1 cellular context compared by ENCODE assay signal in the genomic region with DNA sequence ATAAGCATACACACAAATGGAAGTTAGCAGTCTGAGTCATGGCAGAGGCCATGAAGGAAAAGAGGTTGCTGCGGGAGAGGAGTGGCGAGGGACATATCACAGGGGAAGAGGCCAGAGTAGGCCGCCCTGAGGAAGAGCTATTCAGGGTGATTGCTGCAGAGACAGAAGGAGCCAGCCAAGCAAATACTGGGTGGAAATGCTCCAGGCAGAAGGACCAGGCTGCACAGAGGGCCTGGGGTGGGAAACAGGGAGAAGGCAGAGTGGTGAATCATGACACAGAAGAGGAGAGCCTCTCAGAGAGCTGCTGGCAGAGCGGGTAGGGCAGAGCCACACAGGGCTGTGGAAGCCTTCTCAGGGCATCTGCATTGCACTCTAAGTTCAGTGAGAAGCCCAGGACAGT.
TF ChIP-seq lines count a peak whose summit lies in the region.

No MANE protein-coding gene starts in this region.

TF ChIP-seq in WTC11, 78 proteins besides CTCF, POLR2A, EP300 and RAD21:
- TF ChIP-seq, protein P1, sequence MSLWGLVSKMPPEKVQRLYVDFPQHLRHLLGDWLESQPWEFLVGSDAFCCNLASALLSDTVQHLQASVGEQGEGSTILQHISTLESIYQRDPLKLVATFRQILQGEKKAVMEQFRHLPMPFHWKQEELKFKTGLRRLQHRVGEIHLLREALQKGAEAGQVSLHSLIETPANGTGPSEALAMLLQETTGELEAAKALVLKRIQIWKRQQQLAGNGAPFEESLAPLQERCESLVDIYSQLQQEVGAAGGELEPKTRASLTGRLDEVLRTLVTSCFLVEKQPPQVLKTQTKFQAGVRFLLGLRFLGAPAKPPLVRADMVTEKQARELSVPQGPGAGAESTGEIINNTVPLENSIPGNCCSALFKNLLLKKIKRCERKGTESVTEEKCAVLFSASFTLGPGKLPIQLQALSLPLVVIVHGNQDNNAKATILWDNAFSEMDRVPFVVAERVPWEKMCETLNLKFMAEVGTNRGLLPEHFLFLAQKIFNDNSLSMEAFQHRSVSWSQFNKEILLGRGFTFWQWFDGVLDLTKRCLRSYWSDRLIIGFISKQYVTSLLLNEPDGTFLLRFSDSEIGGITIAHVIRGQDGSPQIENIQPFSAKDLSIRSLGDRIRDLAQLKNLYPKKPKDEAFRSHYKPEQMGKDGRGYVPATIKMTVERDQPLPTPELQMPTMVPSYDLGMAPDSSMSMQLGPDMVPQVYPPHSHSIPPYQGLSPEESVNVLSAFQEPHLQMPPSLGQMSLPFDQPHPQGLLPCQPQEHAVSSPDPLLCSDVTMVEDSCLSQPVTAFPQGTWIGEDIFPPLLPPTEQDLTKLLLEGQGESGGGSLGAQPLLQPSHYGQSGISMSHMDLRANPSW (CRISPR knock-in tag; conservative IDR thresholded peaks at IDR 0.05; ENCODE audit: low read depth): no peak
- TF ChIP-seq SMAD4 (CRISPR knock-in tag; IDR thresholded peaks at IDR 0.05) (no peak), TEAD4 (CRISPR knock-in tag; IDR thresholded peaks at IDR 0.05) (no peak), ELF4 (CRISPR knock-in tag; IDR thresholded peaks at IDR 0.05; ENCODE audit: low read depth) (no peak), GTF2I (CRISPR knock-in tag; conservative IDR thresholded peaks at IDR 0.05) (no peak), ZNF232 (CRISPR knock-in tag; IDR thresholded peaks at IDR 0.05) (no peak), KAT7 (CRISPR knock-in tag; IDR thresholded peaks at IDR 0.05; ENCODE audit: borderline replicate concordance) (no peak), ZNF263 (CRISPR knock-in tag; IDR thresholded peaks at IDR 0.05; ENCODE audit: low read depth) (no peak), SOX15 (CRISPR knock-in tag; IDR thresholded peaks at IDR 0.05) (no peak), CREB1 (CRISPR knock-in tag; IDR thresholded peaks at IDR 0.05) (no peak), ETV6 (CRISPR knock-in tag; IDR thresholded peaks at IDR 0.05) (no peak), FOXJ3 (CRISPR knock-in tag; IDR thresholded peaks at IDR 0.05; ENCODE audit: borderline replicate concordance) (no peak), ESRRA (CRISPR knock-in tag; IDR thresholded peaks at IDR 0.05; ENCODE audit: borderline replicate concordance) (no peak), MYBL2 (CRISPR knock-in tag; IDR thresholded peaks at IDR 0.05) (no peak)
- TF ChIP-seq, protein P2, sequence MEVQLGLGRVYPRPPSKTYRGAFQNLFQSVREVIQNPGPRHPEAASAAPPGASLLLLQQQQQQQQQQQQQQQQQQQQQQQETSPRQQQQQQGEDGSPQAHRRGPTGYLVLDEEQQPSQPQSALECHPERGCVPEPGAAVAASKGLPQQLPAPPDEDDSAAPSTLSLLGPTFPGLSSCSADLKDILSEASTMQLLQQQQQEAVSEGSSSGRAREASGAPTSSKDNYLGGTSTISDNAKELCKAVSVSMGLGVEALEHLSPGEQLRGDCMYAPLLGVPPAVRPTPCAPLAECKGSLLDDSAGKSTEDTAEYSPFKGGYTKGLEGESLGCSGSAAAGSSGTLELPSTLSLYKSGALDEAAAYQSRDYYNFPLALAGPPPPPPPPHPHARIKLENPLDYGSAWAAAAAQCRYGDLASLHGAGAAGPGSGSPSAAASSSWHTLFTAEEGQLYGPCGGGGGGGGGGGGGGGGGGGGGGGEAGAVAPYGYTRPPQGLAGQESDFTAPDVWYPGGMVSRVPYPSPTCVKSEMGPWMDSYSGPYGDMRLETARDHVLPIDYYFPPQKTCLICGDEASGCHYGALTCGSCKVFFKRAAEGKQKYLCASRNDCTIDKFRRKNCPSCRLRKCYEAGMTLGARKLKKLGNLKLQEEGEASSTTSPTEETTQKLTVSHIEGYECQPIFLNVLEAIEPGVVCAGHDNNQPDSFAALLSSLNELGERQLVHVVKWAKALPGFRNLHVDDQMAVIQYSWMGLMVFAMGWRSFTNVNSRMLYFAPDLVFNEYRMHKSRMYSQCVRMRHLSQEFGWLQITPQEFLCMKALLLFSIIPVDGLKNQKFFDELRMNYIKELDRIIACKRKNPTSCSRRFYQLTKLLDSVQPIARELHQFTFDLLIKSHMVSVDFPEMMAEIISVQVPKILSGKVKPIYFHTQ (CRISPR knock-in tag; IDR thresholded peaks at IDR 0.05): no peak
- TF ChIP-seq, protein P3, sequence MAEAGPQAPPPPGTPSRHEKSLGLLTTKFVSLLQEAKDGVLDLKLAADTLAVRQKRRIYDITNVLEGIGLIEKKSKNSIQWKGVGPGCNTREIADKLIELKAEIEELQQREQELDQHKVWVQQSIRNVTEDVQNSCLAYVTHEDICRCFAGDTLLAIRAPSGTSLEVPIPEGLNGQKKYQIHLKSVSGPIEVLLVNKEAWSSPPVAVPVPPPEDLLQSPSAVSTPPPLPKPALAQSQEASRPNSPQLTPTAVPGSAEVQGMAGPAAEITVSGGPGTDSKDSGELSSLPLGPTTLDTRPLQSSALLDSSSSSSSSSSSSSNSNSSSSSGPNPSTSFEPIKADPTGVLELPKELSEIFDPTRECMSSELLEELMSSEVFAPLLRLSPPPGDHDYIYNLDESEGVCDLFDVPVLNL (CRISPR knock-in tag; IDR thresholded peaks at IDR 0.05; ENCODE audit: borderline replicate concordance, low read depth): no peak
- TF ChIP-seq, protein P4, sequence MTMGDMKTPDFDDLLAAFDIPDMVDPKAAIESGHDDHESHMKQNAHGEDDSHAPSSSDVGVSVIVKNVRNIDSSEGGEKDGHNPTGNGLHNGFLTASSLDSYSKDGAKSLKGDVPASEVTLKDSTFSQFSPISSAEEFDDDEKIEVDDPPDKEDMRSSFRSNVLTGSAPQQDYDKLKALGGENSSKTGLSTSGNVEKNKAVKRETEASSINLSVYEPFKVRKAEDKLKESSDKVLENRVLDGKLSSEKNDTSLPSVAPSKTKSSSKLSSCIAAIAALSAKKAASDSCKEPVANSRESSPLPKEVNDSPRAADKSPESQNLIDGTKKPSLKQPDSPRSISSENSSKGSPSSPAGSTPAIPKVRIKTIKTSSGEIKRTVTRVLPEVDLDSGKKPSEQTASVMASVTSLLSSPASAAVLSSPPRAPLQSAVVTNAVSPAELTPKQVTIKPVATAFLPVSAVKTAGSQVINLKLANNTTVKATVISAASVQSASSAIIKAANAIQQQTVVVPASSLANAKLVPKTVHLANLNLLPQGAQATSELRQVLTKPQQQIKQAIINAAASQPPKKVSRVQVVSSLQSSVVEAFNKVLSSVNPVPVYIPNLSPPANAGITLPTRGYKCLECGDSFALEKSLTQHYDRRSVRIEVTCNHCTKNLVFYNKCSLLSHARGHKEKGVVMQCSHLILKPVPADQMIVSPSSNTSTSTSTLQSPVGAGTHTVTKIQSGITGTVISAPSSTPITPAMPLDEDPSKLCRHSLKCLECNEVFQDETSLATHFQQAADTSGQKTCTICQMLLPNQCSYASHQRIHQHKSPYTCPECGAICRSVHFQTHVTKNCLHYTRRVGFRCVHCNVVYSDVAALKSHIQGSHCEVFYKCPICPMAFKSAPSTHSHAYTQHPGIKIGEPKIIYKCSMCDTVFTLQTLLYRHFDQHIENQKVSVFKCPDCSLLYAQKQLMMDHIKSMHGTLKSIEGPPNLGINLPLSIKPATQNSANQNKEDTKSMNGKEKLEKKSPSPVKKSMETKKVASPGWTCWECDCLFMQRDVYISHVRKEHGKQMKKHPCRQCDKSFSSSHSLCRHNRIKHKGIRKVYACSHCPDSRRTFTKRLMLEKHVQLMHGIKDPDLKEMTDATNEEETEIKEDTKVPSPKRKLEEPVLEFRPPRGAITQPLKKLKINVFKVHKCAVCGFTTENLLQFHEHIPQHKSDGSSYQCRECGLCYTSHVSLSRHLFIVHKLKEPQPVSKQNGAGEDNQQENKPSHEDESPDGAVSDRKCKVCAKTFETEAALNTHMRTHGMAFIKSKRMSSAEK (CRISPR knock-in tag; IDR thresholded peaks at IDR 0.05; ENCODE audit: borderline replicate concordance): no peak
- TF ChIP-seq, protein P5, sequence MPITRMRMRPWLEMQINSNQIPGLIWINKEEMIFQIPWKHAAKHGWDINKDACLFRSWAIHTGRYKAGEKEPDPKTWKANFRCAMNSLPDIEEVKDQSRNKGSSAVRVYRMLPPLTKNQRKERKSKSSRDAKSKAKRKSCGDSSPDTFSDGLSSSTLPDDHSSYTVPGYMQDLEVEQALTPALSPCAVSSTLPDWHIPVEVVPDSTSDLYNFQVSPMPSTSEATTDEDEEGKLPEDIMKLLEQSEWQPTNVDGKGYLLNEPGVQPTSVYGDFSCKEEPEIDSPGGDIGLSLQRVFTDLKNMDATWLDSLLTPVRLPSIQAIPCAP (CRISPR knock-in tag; IDR thresholded peaks at IDR 0.05): no peak
